Comparison of ENCODE assay signal across 10 cellular contexts in the genomic region with DNA sequence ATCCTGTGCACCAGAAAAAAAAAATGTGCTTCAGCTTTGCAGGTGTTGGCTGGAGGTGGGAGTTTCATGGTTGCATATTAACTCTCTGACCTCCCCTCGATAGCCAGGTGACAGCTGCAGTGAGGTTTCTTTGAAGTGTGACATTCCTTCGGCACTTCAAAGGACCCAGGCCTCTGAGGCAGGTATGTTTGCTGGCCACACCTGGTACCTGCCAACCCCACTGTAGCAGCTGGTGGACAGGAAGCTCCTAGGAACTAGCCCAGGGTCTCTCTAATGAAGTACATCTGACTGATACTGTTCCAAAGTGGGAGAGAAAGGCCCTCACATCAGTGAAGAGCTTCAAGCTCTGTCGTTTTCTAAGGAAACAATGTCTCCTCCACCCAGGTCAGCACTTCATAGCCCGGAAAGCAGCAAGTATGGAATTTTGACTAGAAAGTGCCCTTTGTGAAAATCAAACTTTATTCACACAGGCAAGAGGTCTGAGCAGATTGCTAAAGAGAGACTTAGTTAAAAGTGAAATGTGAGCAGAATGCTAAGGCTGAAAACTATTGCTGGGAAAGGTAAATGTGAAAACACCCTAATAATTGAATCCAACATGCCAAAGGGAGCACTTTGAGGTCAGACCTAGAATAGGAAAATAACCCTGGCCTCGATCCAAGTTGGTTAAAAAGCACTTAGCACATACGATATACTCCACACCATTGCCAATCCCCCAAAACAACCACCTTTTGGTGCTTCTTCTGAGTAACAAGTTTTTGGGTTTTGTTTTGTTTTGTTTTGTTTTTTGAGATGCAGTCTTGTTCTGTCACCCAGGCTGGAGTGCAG.
DNase-seq lines count a peak whose midpoint lies in the region; ATAC-seq, FAIRE-seq and TF ChIP-seq lines count a peak whose summit lies in the region.
"Had no signal": no experiment of that assay in that cellular context is flagged by ENCODE, and none has a peak within 500 bp of the region (broad histone marks: within the 10 kb centered on the region; RNA-seq: fewer than 3 reads in every experiment).

No MANE protein-coding gene starts in this region.

- H3K9me3 ChIP-seq in pancreas (no peaks in the 10 kb centered on the region), uterus (no peaks in the 10 kb centered on the region)

- H3K27ac Mint-ChIP-seq in WTC11, result peak overlapping the region; percentile 96

- peak; percentile 55 for ATAC-seq in GM19025 (IDR thresholded peaks at IDR 0.05; ENCODE audit: low read depth, unreplicated experiment)
- ATAC-seq in WTC11, result peak; percentile 53
- ATAC-seq in pancreas, result peak; percentile 93 to 99 (median 95)

- no peaks in the 10 kb centered on the region for H3K27me3 ChIP-seq in pancreas
- no peaks in the 10 kb centered on the region for H3K27me3 ChIP-seq in uterus

- intact Hi-C loops in pancreas (cut with DNase I), result no loop called here
- intact Hi-C loops in uterus (cut with DNase I; ENCODE audit: low total_unique reads), result no loop called here

- peaks cover 64% of the 10 kb centered on the region for H3K4me1 Mint-ChIP-seq in WTC11

- DNase-seq in HT-29 (ENCODE audit: low spot score) (peak; percentile 94), WTC11 (ENCODE audit: low spot score) (peak; percentile 77), pancreas (peak in 5 of 6 donors; percentile 70 to 93 (median 80)), uterus (no peak), NCI-H1694 (lab: John Stamatoyannopoulos, UW) (no peak), SKM-1 treated with dmso at 0.1 percent for 144 hours (lab: John Stamatoyannopoulos, UW; ENCODE audit: unreplicated experiment) (no peak)
- DNase-seq: aorta, NCI-H345 had no signal

- H3K36me3 ChIP-seq in pancreas, result no peaks in the 10 kb centered on the region
- no peaks in the 10 kb centered on the region for H3K36me3 ChIP-seq in uterus

- TF ChIP-seq CTCF in WTC11 (IDR thresholded peaks at IDR 0.05), result no peak
- TF ChIP-seq CTCF in pancreas (IDR thresholded peaks at IDR 0.05), result no peak
- no peak for TF ChIP-seq CTCF in uterus (IDR thresholded peaks at IDR 0.05)

- peaks cover 14 to 31% (median 29%) of the 10 kb centered on the region in 3 donors for H3K4me1 ChIP-seq in pancreas
- no peaks in the 10 kb centered on the region for H3K4me1 ChIP-seq in uterus

- no peaks in the 10 kb centered on the region for H3K36me3 Mint-ChIP-seq in WTC11

- no peaks in the 10 kb centered on the region for H3K9me3 Mint-ChIP-seq in WTC11

- POLR2A ChIA-PET in WTC11 (lab: Charles Lee), result interaction anchor here (1.0 to 1.9 kb wide), 2 partner anchors 10 to 71 kb away, joined by 5 to 14 read pairs; a partner anchor contains a TSS

- H3K27ac ChIP-seq in pancreas, result peak overlapping the region in 3 of 4 donors; percentile 48 to 84 (median 75)
- no peak overlapping the region for H3K27ac ChIP-seq in uterus

- FAIRE-seq in pancreas (lab: Jason Lieb, UNC), result no peak
- FAIRE-seq: frontal cortex had no signal

- CTCF ChIA-PET in WTC11 (lab: Charles Lee), result interaction anchor here (0.8 to 2.2 kb wide), 4 partner anchors 9 to 76 kb away, joined by 3 to 18 read pairs (median 4); a partner anchor contains a TSS

- H3K4me3 Mint-ChIP-seq in WTC11, result peak overlapping the region; percentile 48

- H3K4me3 ChIP-seq in pancreas (no peak overlapping the region), uterus (no peak overlapping the region)

- no peak for TF ChIP-seq POLR2A in uterus (IDR thresholded peaks at IDR 0.05)

- whole genome bisulfite sequencing in pancreas, 2 donors, result 13 to 20% methylated on average over 6 of the region's 6 CpGs

- no peaks in the 10 kb centered on the region for H3K27me3 Mint-ChIP-seq in WTC11 (ENCODE audit: low read depth)

TF ChIP-seq in WTC11, 78 proteins besides CTCF, POLR2A, EP300 and RAD21 (continues in another document):
- TF ChIP-seq SP1 (CRISPR knock-in tag; conservative IDR thresholded peaks at IDR 0.05) (0 out of 2 replicates have a peak, but pooled peaks have one; percentile 31), TEAD4 (CRISPR knock-in tag; IDR thresholded peaks at IDR 0.05) (peak; percentile 70; the same call in 1 of the 2 replicates), ETV6 (CRISPR knock-in tag; IDR thresholded peaks at IDR 0.05) (peak; percentile 69), ZNF317 (CRISPR knock-in tag; IDR thresholded peaks at IDR 0.05; ENCODE audit: borderline replicate concordance, low read depth) (no peak), ZNF121 (CRISPR knock-in tag; IDR thresholded peaks at IDR 0.05) (no peak), NFATC4 (CRISPR knock-in tag; IDR thresholded peaks at IDR 0.05) (no peak), JAZF1 (CRISPR knock-in tag; IDR thresholded peaks at IDR 0.05) (no peak), SMAD3 (CRISPR knock-in tag; IDR thresholded peaks at IDR 0.05; ENCODE audit: borderline replicate concordance) (no peak), GRHL2 (CRISPR knock-in tag; IDR thresholded peaks at IDR 0.05; ENCODE audit: insufficient replicate concordance, severe bottlenecking) (no peak), NR2C2 (CRISPR knock-in tag; IDR thresholded peaks at IDR 0.05) (no peak), CREB1 (CRISPR knock-in tag; IDR thresholded peaks at IDR 0.05) (no peak), JUN (CRISPR knock-in tag; IDR thresholded peaks at IDR 0.05) (no peak), FOXK1 (CRISPR knock-in tag; IDR thresholded peaks at IDR 0.05) (peak; percentile 29; the same call in 1 of the 2 replicates), TCF7 (CRISPR knock-in tag; IDR thresholded peaks at IDR 0.05; ENCODE audit: low read depth) (no peak), SOX15 (CRISPR knock-in tag; IDR thresholded peaks at IDR 0.05) (no peak), ZNF416 (CRISPR knock-in tag; IDR thresholded peaks at IDR 0.05) (no peak), HMGA2 (CRISPR knock-in tag; IDR thresholded peaks at IDR 0.05) (no peak), NFYB (CRISPR knock-in tag; conservative IDR thresholded peaks at IDR 0.05; ENCODE audit: low read depth) (no peak)
- TF ChIP-seq, protein P1, sequence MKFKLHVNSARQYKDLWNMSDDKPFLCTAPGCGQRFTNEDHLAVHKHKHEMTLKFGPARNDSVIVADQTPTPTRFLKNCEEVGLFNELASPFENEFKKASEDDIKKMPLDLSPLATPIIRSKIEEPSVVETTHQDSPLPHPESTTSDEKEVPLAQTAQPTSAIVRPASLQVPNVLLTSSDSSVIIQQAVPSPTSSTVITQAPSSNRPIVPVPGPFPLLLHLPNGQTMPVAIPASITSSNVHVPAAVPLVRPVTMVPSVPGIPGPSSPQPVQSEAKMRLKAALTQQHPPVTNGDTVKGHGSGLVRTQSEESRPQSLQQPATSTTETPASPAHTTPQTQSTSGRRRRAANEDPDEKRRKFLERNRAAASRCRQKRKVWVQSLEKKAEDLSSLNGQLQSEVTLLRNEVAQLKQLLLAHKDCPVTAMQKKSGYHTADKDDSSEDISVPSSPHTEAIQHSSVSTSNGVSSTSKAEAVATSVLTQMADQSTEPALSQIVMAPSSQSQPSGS (CRISPR knock-in tag; IDR thresholded peaks at IDR 0.05; ENCODE audit: borderline replicate concordance, low read depth), result no peak
- TF ChIP-seq, protein P2, sequence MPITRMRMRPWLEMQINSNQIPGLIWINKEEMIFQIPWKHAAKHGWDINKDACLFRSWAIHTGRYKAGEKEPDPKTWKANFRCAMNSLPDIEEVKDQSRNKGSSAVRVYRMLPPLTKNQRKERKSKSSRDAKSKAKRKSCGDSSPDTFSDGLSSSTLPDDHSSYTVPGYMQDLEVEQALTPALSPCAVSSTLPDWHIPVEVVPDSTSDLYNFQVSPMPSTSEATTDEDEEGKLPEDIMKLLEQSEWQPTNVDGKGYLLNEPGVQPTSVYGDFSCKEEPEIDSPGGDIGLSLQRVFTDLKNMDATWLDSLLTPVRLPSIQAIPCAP (CRISPR knock-in tag; IDR thresholded peaks at IDR 0.05), result no peak
- TF ChIP-seq, protein P3, sequence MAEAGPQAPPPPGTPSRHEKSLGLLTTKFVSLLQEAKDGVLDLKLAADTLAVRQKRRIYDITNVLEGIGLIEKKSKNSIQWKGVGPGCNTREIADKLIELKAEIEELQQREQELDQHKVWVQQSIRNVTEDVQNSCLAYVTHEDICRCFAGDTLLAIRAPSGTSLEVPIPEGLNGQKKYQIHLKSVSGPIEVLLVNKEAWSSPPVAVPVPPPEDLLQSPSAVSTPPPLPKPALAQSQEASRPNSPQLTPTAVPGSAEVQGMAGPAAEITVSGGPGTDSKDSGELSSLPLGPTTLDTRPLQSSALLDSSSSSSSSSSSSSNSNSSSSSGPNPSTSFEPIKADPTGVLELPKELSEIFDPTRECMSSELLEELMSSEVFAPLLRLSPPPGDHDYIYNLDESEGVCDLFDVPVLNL (CRISPR knock-in tag; IDR thresholded peaks at IDR 0.05; ENCODE audit: borderline replicate concordance, low read depth), result no peak
- TF ChIP-seq, protein P4, sequence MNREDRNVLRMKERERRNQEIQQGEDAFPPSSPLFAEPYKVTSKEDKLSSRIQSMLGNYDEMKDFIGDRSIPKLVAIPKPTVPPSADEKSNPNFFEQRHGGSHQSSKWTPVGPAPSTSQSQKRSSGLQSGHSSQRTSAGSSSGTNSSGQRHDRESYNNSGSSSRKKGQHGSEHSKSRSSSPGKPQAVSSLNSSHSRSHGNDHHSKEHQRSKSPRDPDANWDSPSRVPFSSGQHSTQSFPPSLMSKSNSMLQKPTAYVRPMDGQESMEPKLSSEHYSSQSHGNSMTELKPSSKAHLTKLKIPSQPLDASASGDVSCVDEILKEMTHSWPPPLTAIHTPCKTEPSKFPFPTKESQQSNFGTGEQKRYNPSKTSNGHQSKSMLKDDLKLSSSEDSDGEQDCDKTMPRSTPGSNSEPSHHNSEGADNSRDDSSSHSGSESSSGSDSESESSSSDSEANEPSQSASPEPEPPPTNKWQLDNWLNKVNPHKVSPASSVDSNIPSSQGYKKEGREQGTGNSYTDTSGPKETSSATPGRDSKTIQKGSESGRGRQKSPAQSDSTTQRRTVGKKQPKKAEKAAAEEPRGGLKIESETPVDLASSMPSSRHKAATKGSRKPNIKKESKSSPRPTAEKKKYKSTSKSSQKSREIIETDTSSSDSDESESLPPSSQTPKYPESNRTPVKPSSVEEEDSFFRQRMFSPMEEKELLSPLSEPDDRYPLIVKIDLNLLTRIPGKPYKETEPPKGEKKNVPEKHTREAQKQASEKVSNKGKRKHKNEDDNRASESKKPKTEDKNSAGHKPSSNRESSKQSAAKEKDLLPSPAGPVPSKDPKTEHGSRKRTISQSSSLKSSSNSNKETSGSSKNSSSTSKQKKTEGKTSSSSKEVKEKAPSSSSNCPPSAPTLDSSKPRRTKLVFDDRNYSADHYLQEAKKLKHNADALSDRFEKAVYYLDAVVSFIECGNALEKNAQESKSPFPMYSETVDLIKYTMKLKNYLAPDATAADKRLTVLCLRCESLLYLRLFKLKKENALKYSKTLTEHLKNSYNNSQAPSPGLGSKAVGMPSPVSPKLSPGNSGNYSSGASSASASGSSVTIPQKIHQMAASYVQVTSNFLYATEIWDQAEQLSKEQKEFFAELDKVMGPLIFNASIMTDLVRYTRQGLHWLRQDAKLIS (CRISPR knock-in tag; IDR thresholded peaks at IDR 0.05; ENCODE audit: borderline replicate concordance), result peak; percentile 46; the same call in 1 of the 2 replicates

Comparison
In these comparisons a context has a peak if more than half of its experiments do, and no peak if none do; other contexts are left out.
1. DNase-seq: peak in HT-29 (single experiment), WTC11 (single experiment) and pancreas (5 of 6); none in uterus (0 of 2), NCI-H1694 (single experiment) and SKM-1 treated with dmso at 0.1 percent for 144 hours (single experiment).
2. H3K27ac ChIP-seq: peak in pancreas (3 of 4); none in uterus (0 of 2).
3. Peak in every context shown above with its lines, with median percentiles within 50 percentile points of each other: ATAC-seq.